23 cellular contexts compared by ENCODE assay signal in genomic region chr17:81289627-81290026, GRCh38.
"Had no signal": no experiment of that assay in that cellular context is flagged by ENCODE, and none has a peak within 500 bp of the region (broad histone marks: within the 10 kb centered on the region; RNA-seq: fewer than 3 reads in every experiment).

No MANE protein-coding gene starts in this region.

- H3K4me3 Mint-ChIP-seq: activated CD8-positive, alpha-beta T cell treated with anti-CD3 and anti-CD28 coated beads for 36 hours; activated naive CD4-positive, alpha-beta T cell treated with anti-CD3 and anti-CD28 coated beads, Interleukin-2, amount 50 U/mL, for 24 hours had no signal

- DNase-seq: activated CD4-positive, alpha-beta T cell treated with anti-CD3 and anti-CD28 coated beads for 4 hours; activated CD8-positive, alpha-beta memory T cell treated with anti-CD3 and anti-CD28 coated beads, Interleukin-2, amount 50 U/mL, for 48 hours; activated CD8-positive, alpha-beta T cell treated with anti-CD3 and anti-CD28 coated beads for 36 hours; activated effector memory CD4-positive, alpha-beta T cell treated with Interleukin-2 at 50 U/mL for 16 hours; activated naive CD4-positive, alpha-beta T cell; activated T-cell treated with anti-CD3 and anti-CD28 coated beads, Interleukin-2, amount 50 U/mL, for 1 hour; aorta; central memory CD4-positive, alpha-beta T cell; Karpas-422; NCI-H1105 treated with DMSO at 0.1 percent for 48 hours; NCI-H1436 treated with DMSO at 0.1 percent for 48 hours; NCI-H187; NCI-H2081; NCI-H510A treated with DMSO at 0.1 percent for 48 hours; NCI-H69; NK-92 treated with Interleukin-12 subunit alpha and Interleukin-12 subunit beta, amount 100 ng/mL, for 24 hours; Peyer's patch; SIG-M5; T-helper 2 cell; T1000 had no signal

- H3K4me3 ChIP-seq: breast epithelium, Peyer's patch had no signal

- H3K36me3 ChIP-seq: breast epithelium had no signal

- H3K36me3 Mint-ChIP-seq: activated naive CD4-positive, alpha-beta T cell treated with anti-CD3 and anti-CD28 coated beads, Interleukin-2, amount 50 U/mL, for 24 hours had no signal

- H3K27me3 ChIP-seq: breast epithelium, Peyer's patch had no signal

- H3K27ac Mint-ChIP-seq: activated CD8-positive, alpha-beta T cell treated with anti-CD3 and anti-CD28 coated beads for 36 hours; activated naive CD4-positive, alpha-beta T cell treated with anti-CD3 and anti-CD28 coated beads, Interleukin-2, amount 50 U/mL, for 24 hours had no signal

- H3K9me3 ChIP-seq: breast epithelium, Peyer's patch had no signal

- H3K9me3 Mint-ChIP-seq: activated CD8-positive, alpha-beta T cell treated with anti-CD3 and anti-CD28 coated beads for 36 hours; activated naive CD4-positive, alpha-beta T cell treated with anti-CD3 and anti-CD28 coated beads, Interleukin-2, amount 50 U/mL, for 24 hours had no signal

- H3K27ac ChIP-seq: breast epithelium, Peyer's patch had no signal

- H3K27me3 Mint-ChIP-seq: activated CD8-positive, alpha-beta T cell treated with anti-CD3 and anti-CD28 coated beads for 36 hours; activated naive CD4-positive, alpha-beta T cell treated with anti-CD3 and anti-CD28 coated beads, Interleukin-2, amount 50 U/mL, for 24 hours had no signal

- ATAC-seq: activated CD4-positive, CD25-positive, alpha-beta regulatory T cell treated with anti-CD3 and anti-CD28 coated beads, Interleukin-2, amount 50 U/mL, for 24 hours; activated CD8-positive, alpha-beta T cell treated with anti-CD3 and anti-CD28 coated beads for 36 hours had no signal
